21 cellular contexts compared by ENCODE assay signal in genomic region chr16:1036121-1036520, GRCh38. TPM values are rescaled to one million over a fixed set of nuclear protein-coding genes. Genes with fewer than 3 reads are reported as not detected.
A peak's percentile ranks its signal among the peaks of the same experiment; 100 is the strongest.
DNase-seq lines count a peak whose midpoint lies in the region; ATAC-seq and TF ChIP-seq lines count a peak whose summit lies in the region.
"Had no signal": no experiment of that assay in that cellular context is flagged by ENCODE, and none has a peak within 500 bp of the region (broad histone marks: within the 10 kb centered on the region; RNA-seq: fewer than 3 reads in every experiment).

No MANE protein-coding gene starts in this region.

- no peak overlapping the region for H4K91ac ChIP-seq in IMR-90 (ENCODE audit: insufficient read depth, low read depth, low read length)

- no peak overlapping the region for H4K5ac ChIP-seq in IMR-90 (ENCODE audit: low read depth, low read length)

- no peak overlapping the region for H4K8ac ChIP-seq in IMR-90 (ENCODE audit: low read depth in 2 of 2, low read length in 2 of 2)

- TF ChIP-seq POLR2A in IMR-90 (IDR thresholded peaks at IDR 0.05; ENCODE audit: low read depth, low read length) = no peak

- no peak overlapping the region for H3K27ac Mint-ChIP-seq in Calu3 (ENCODE audit: unreplicated experiment)
- no peak overlapping the region for H3K27ac Mint-ChIP-seq in type B pancreatic cell
- H3K27ac Mint-ChIP-seq in endothelial cell (ENCODE audit: unreplicated experiment) = no peak overlapping the region

- H3K18ac ChIP-seq in IMR-90 (ENCODE audit: low read depth, low read length) = no peak overlapping the region

- no peak overlapping the region for H2BK120ac ChIP-seq in IMR-90 (ENCODE audit: low read depth, low read length)

- no peak overlapping the region for H2BK5ac ChIP-seq in IMR-90 (ENCODE audit: low read depth, low read length, poor library complexity, severe bottlenecking)

- no peaks in the 10 kb centered on the region for H3K9me3 Mint-ChIP-seq in Calu3 (ENCODE audit: low read depth, unreplicated experiment)
- no peaks in the 10 kb centered on the region for H3K9me3 Mint-ChIP-seq in type B pancreatic cell
- H3K9me3 Mint-ChIP-seq in endothelial cell (ENCODE audit: unreplicated experiment) = no peaks in the 10 kb centered on the region

- intact Hi-C loops in IMR-90 (cut with micrococcal nuclease) (no loop called here), Calu3 (cut with micrococcal nuclease; ENCODE audit: unreplicated experiment) (no loop called here)

- ATAC-seq in IMR-90 (ENCODE audit: low read depth) = 0 out of 2 replicates have a peak, but pooled peaks have one; percentile 14
- ATAC-seq: GM12878 had no signal

- no peak overlapping the region for H2AK9ac ChIP-seq in IMR-90 (replicated peaks; ENCODE audit: low read depth, low read length, poor library complexity)

- no peak overlapping the region for H2BK15ac ChIP-seq in IMR-90 (ENCODE audit: low read depth, low read length)

- no peak for DNase-seq in IMR-90
- peak; percentile 71 for DNase-seq in left kidney (ENCODE audit: low read depth, low spot score)
- no peak for DNase-seq in Calu3
- DNase-seq in type B pancreatic cell (ENCODE audit: extremely low spot score, unreplicated experiment) = no peak
- no peak for DNase-seq in endothelial cell (ENCODE audit: low spot score)
- DNase-seq in islet precursor cell = no peak
- DNase-seq: DMS 273 treated with DMSO at 0.1 percent for 48 hours, GDM1, NCI-H1048, NCI-H146, NCI-H2081 treated with DMSO at 0.1 percent for 48 hours, NCI-H510A, SIG-M5, SW 1271 had no signal

- peaks cover 0 to 62% (median 22%) of the 10 kb centered on the region in 11 experiments; a peak in 15 of 22 replicates for H4K20me1 ChIP-seq in BLaER1 treated with 17β-estradiol and CSF1 and Interleukin-3, amounts not matched to agents 10 nM and 100 nM
- no peaks in the 10 kb centered on the region for H4K20me1 ChIP-seq in IMR-90 (ENCODE audit: insufficient read depth, low read length)

- no peak overlapping the region for H2AK5ac ChIP-seq in IMR-90 (ENCODE audit: low read depth, low read length)

- CTCF ChIA-PET in IMR-90 (lab: Yijun Ruan, JAX) = no interaction called here
- CTCF ChIA-PET in Calu3 (lab: Charles Lee) = interaction anchor here (0.9 kb wide), 1 partner anchor 316 kb away, joined by 4 read pairs; no protein-coding TSS in a partner anchor

- H3K4ac ChIP-seq in IMR-90 (ENCODE audit: low read depth, low read length) = no peak overlapping the region

- H3K23ac ChIP-seq in IMR-90 (ENCODE audit: low read depth, low read length) = no peak overlapping the region

- H3K79me1 ChIP-seq in IMR-90 (ENCODE audit: low read depth in 1 of 2, low read length in 2 of 2) = no peaks in the 10 kb centered on the region

- H3K27me3 Mint-ChIP-seq in Calu3 (ENCODE audit: unreplicated experiment) (peaks cover 32% of the 10 kb centered on the region), type B pancreatic cell (no peaks in the 10 kb centered on the region), endothelial cell (ENCODE audit: unreplicated experiment) (peaks cover 5% of the 10 kb centered on the region)

- no TSS peak for BruUV-seq in IMR-90 (replicated peaks; lab: Mats Ljungman, UMichigan)
- no TSS peak for BruUV-seq in Calu3 (replicated peaks; lab: Mats Ljungman, UMichigan)

- H3K4me1 Mint-ChIP-seq in Calu3 (ENCODE audit: low read depth, unreplicated experiment) = no peaks in the 10 kb centered on the region
- no peaks in the 10 kb centered on the region for H3K4me1 Mint-ChIP-seq in type B pancreatic cell (ENCODE audit: unreplicated experiment)
- no peaks in the 10 kb centered on the region for H3K4me1 Mint-ChIP-seq in endothelial cell (ENCODE audit: unreplicated experiment)

- peaks cover 46 to 82% (median 65%) of the 10 kb centered on the region in 11 experiments for H3K27me3 ChIP-seq in BLaER1 treated with 17β-estradiol and CSF1 and Interleukin-3, amounts not matched to agents 10 nM and 100 nM
- H3K27me3 ChIP-seq in IMR-90 (ENCODE audit: control insufficient read depth, insufficient read depth, low read length) = peaks cover 19% of the 10 kb centered on the region

- TF ChIP-seq CTCF in IMR-90 (conservative IDR thresholded peaks at IDR 0.05; ENCODE audit: low read depth, low read length) = no peak
- TF ChIP-seq CTCF in Calu3 (IDR thresholded peaks at IDR 0.05; ENCODE audit: unreplicated experiment) = no peak
- TF ChIP-seq CTCF in type B pancreatic cell (conservative IDR thresholded peaks at IDR 0.05) = no peak
- no peak for TF ChIP-seq CTCF in endothelial cell (IDR thresholded peaks at IDR 0.05; ENCODE audit: unreplicated experiment)

- no peak for TF ChIP-seq RAD21 in IMR-90 (IDR thresholded peaks at IDR 0.05; ENCODE audit: low read length)

- no peak overlapping the region for H2AFZ ChIP-seq in IMR-90 (replicated peaks; ENCODE audit: low read length, poor library complexity)

- no peak overlapping the region for H3K4me3 ChIP-seq in BLaER1 treated with 17β-estradiol and CSF1 and Interleukin-3, amounts not matched to agents 10 nM and 100 nM
- no peak overlapping the region for H3K4me3 ChIP-seq in IMR-90 (ENCODE audit: insufficient read depth, low read depth, low read length)
- H3K4me3 ChIP-seq: A549, GM12878 had no signal

- POLR2A ChIA-PET in IMR-90 (lab: Charles Lee; ENCODE audit: unreplicated experiment) = no interaction called here

- 74% methylated on average over 3 of the region's 13 CpGs; no CpG with 5 or more reads in 1 of the 2 experiments for WGBS in IMR-90 (ENCODE audit: extremely low coverage in 2 of 2, insufficient read length in 1 of 2), 2 experiments

- in situ Hi-C loops in IMR-90 (cut with MboI; ENCODE audit: low sequenced_read_pairs) = no loop called here

- no peak overlapping the region for H2BK20ac ChIP-seq in IMR-90 (ENCODE audit: low read depth, low read length)

- H3K36me3 Mint-ChIP-seq in Calu3 (ENCODE audit: insufficient read depth, unreplicated experiment) (peaks cover 8% of the 10 kb centered on the region), type B pancreatic cell (no peaks in the 10 kb centered on the region), endothelial cell (ENCODE audit: low read depth, unreplicated experiment) (no peaks in the 10 kb centered on the region)

- H3K9ac ChIP-seq in BLaER1 treated with 17β-estradiol and CSF1 and Interleukin-3, amounts not matched to agents 10 nM and 100 nM = no peak overlapping the region
- H3K9ac ChIP-seq in IMR-90 (ENCODE audit: low read depth, low read length) = no peak overlapping the region

- H3K56ac ChIP-seq in IMR-90 (ENCODE audit: extremely low read depth, insufficient read depth, low read length) = no peak overlapping the region

- no peak overlapping the region for H3K14ac ChIP-seq in IMR-90 (replicated peaks; ENCODE audit: low read depth, low read length)

- H3K9me3 ChIP-seq in BLaER1 treated with 17β-estradiol and CSF1 and Interleukin-3, amounts not matched to agents 10 nM and 100 nM (replicated peaks in 1 of 11) = peaks cover 0 to 22% (median 12%) of the 10 kb centered on the region in 11 experiments; a peak in 11 of 22 replicates
- H3K9me3 ChIP-seq in IMR-90 (ENCODE audit: control insufficient read depth, insufficient read depth, low read length) = no peaks in the 10 kb centered on the region; the same call in 1 of the 2 replicates
- H3K9me3 ChIP-seq: A549 had no signal

- peaks cover 18 to 30% (median 25%) of the 10 kb centered on the region in 10 experiments for H3K4me1 ChIP-seq in BLaER1 treated with 17β-estradiol and CSF1 and Interleukin-3, amounts not matched to agents 10 nM and 100 nM
- no peaks in the 10 kb centered on the region for H3K4me1 ChIP-seq in IMR-90 (ENCODE audit: control insufficient read depth, insufficient read depth, low read length)

- no peaks in the 10 kb centered on the region for H3K9me1 ChIP-seq in IMR-90 (ENCODE audit: insufficient read depth, low read length)

- dilution Hi-C loops in IMR-90 (cut with HindIII; ENCODE audit: low sequenced_read_pairs, unreplicated experiment) = no loop called here

- peak overlapping the region; percentile 62 to 95 (median 86) for H3K4me2 ChIP-seq in BLaER1 treated with 17β-estradiol and CSF1 and Interleukin-3, amounts not matched to agents 10 nM and 100 nM
- H3K4me2 ChIP-seq in IMR-90 (ENCODE audit: low read depth, low read length) = no peak overlapping the region

- H3K4me3 Mint-ChIP-seq in Calu3 (ENCODE audit: low read depth, unreplicated experiment) (no peak overlapping the region), type B pancreatic cell (no peak overlapping the region), endothelial cell (ENCODE audit: unreplicated experiment) (no peak overlapping the region)

- H3K27ac ChIP-seq in BLaER1 treated with 17β-estradiol and CSF1 and Interleukin-3, amounts not matched to agents 10 nM and 100 nM = no peak overlapping the region
- H3K27ac ChIP-seq in IMR-90 (ENCODE audit: insufficient read depth, low read length) (no peak overlapping the region), angular gyrus (ENCODE audit: low read depth, low read length) (peak overlapping the region; percentile 3)
- H3K27ac ChIP-seq: C4-2B had no signal

- H3K36me3 ChIP-seq in BLaER1 treated with 17β-estradiol and CSF1 and Interleukin-3, amounts not matched to agents 10 nM and 100 nM = no peaks in the 10 kb centered on the region
- H3K36me3 ChIP-seq in IMR-90 (ENCODE audit: control insufficient read depth, insufficient read depth, low read length) = no peaks in the 10 kb centered on the region

TF ChIP-seq in IMR-90, 13 proteins besides CTCF, POLR2A, EP300 and RAD21:
- no peak for TF ChIP-seq FOS (IDR thresholded peaks at IDR 0.05; ENCODE audit: low read depth, low read length)

RNA-seq across cellular contexts. Expression of gene SSTR5, which starts 36.4 kb away (rescaled TPM):
- total RNA-seq in IMR-90 (2012; rRNA removed) = not detected in 2 replicates
- polyA plus RNA-seq in IMR-90 (2012; rRNA removed) = not detected in 2 replicates
- polyA plus RNA-seq in IMR-90 (2012; cell fraction: cytosol; rRNA removed) = not detected in 2 replicates
- not detected in 2 replicates for polyA plus RNA-seq in IMR-90 (2012; cell fraction: nucleus; rRNA removed; ENCODE audit: low replicate concordance)
- total RNA-seq in Calu3 (2022) = not detected in 2 replicates
- 0.43 and 1.8 TPM in 2 replicates for total RNA-seq in type B pancreatic cell (ENCODE audit: low replicate concordance)
- not detected for total RNA-seq in endothelial cell (ENCODE audit: unreplicated experiment)
- total RNA-seq: GM12878, H4, HT1080 had no signal
- polyA plus RNA-seq: GM12878 had no signal

RNA-seq across cellular contexts. Expression of gene SOX8, which starts 54.6 kb away (rescaled TPM):
- total RNA-seq in IMR-90 (2012; rRNA removed) (under 0.01 TPM in 2 replicates), Calu3 (2022) (0.92 and 1.2 TPM in 2 replicates), type B pancreatic cell (ENCODE audit: low replicate concordance) (1.4 and 6.7 TPM in 2 replicates), endothelial cell (ENCODE audit: unreplicated experiment) (4.3 TPM)
- 0.26 and 0.27 TPM in 2 replicates for polyA plus RNA-seq in IMR-90 (2012; rRNA removed)
- polyA plus RNA-seq in IMR-90 (2012; cell fraction: cytosol; rRNA removed) = 0.15 and 0.22 TPM in 2 replicates
- 1.9 and 2.9 TPM in 2 replicates for polyA plus RNA-seq in IMR-90 (2012; cell fraction: nucleus; rRNA removed; ENCODE audit: low replicate concordance)
- total RNA-seq: GM12878, HT1080 had no signal
- polyA plus RNA-seq: GM12878 had no signal

RNA-seq across cellular contexts. Expression of gene C1QTNF8, which starts 59.9 kb away (rescaled TPM):
- total RNA-seq in IMR-90 (2012; rRNA removed) = not detected in 2 replicates
- not detected in 2 replicates for polyA plus RNA-seq in IMR-90 (2012; rRNA removed)
- polyA plus RNA-seq in IMR-90 (2012; cell fraction: cytosol; rRNA removed) = not detected in 2 replicates
- polyA plus RNA-seq in IMR-90 (2012; cell fraction: nucleus; rRNA removed; ENCODE audit: low replicate concordance) = not detected in 2 replicates
- not detected in 2 replicates for total RNA-seq in Calu3 (2022)
- not detected in 2 replicates for total RNA-seq in type B pancreatic cell (ENCODE audit: low replicate concordance)
- not detected for total RNA-seq in endothelial cell (ENCODE audit: unreplicated experiment)
- total RNA-seq: GM12878, H4, HT1080 had no signal
- polyA plus RNA-seq: A549, GM12878 had no signal
